Comparison of ENCODE assay signal across 17 cellular contexts in genomic region chr7:70657989-70658578, GRCh38.
DNase-seq lines count a peak whose midpoint lies in the region; ATAC-seq, FAIRE-seq and TF ChIP-seq lines count a peak whose summit lies in the region.
"Had no signal": no experiment of that assay in that cellular context is flagged by ENCODE, and none has a peak within 500 bp of the region (broad histone marks: within the 10 kb centered on the region; RNA-seq: fewer than 3 reads in every experiment).

No MANE protein-coding gene starts in this region.

- H3K27ac ChIP-seq in keratinocyte (ENCODE audit: control insufficient read depth, insufficient read depth, low read length) (no peak overlapping the region), gastrocnemius medialis (peak overlapping the region; percentile 67 to 80 (median 77))
- H3K27ac ChIP-seq: BLaER1, GM23248 had no signal

- H3K9me1 ChIP-seq in keratinocyte (ENCODE audit: control insufficient read depth, extremely low read depth, insufficient read depth, low read length) = no peaks in the 10 kb centered on the region

- H3K4me3 ChIP-seq in keratinocyte (ENCODE audit: control insufficient read depth in 2 of 3, extremely low read depth in 1 of 3, insufficient read depth in 2 of 3, low read depth in 1 of 3, low read length in 3 of 3) = no peak overlapping the region
- H3K4me3 ChIP-seq in gastrocnemius medialis = no peak overlapping the region
- H3K4me3 ChIP-seq: BLaER1, GM12878, GM23248 had no signal

- peak overlapping the region in 1 of 2 donors; percentile 89 for H3K27ac Mint-ChIP-seq in natural killer cell
- peak overlapping the region in 1 of 2 donors; percentile 61 for H3K27ac Mint-ChIP-seq in natural killer cell treated with Interleukin-12 subunit alpha and Interleukin-12 subunit beta and Interleukin-15 and Interleukin-18, amount 100 ng/mL, for 72 hours
- H3K27ac Mint-ChIP-seq: IgD-negative memory B cell had no signal

- no peak overlapping the region for H3K9ac ChIP-seq in keratinocyte (ENCODE audit: control insufficient read depth, extremely low read depth, insufficient read depth, low read length)
- H3K9ac ChIP-seq: BLaER1, GM23248 had no signal

- H3K27me3 ChIP-seq in keratinocyte (ENCODE audit: control insufficient read depth, extremely low read depth, insufficient read depth, low read length) (no peaks in the 10 kb centered on the region), gastrocnemius medialis (no peaks in the 10 kb centered on the region)
- H3K27me3 ChIP-seq: BLaER1 had no signal

- no peaks in the 10 kb centered on the region for H3K9me3 Mint-ChIP-seq in natural killer cell
- H3K9me3 Mint-ChIP-seq in natural killer cell treated with Interleukin-12 subunit alpha and Interleukin-12 subunit beta and Interleukin-15 and Interleukin-18, amount 100 ng/mL, for 72 hours = peaks cover 3% of the 10 kb centered on the region
- H3K9me3 Mint-ChIP-seq: IgD-negative memory B cell had no signal

- peak; percentile 13 for FAIRE-seq in keratinocyte (lab: Jason Lieb, UNC)
- FAIRE-seq: GM12878, GM18507, H54 had no signal

- peaks cover 32 to 37% of the 10 kb centered on the region in 2 donors for H3K4me1 Mint-ChIP-seq in natural killer cell
- peaks cover 25 to 28% of the 10 kb centered on the region in 2 donors for H3K4me1 Mint-ChIP-seq in natural killer cell treated with Interleukin-12 subunit alpha and Interleukin-12 subunit beta and Interleukin-15 and Interleukin-18, amount 100 ng/mL, for 72 hours (ENCODE audit: low read depth in 2 of 2)

- no peak for ATAC-seq in natural killer cell
- ATAC-seq in natural killer cell treated with Interleukin-12 subunit alpha and Interleukin-12 subunit beta and Interleukin-15 and Interleukin-18, amount 100 ng/mL, for 72 hours = no peak
- ATAC-seq in gastrocnemius medialis = peak; percentile 37 to 63
- no peak for ATAC-seq in HG02571 (IDR thresholded peaks at IDR 0.05; ENCODE audit: unreplicated experiment)
- ATAC-seq: GM12878 had no signal

- H3K4me1 ChIP-seq in keratinocyte (ENCODE audit: control insufficient read depth, extremely low read depth, insufficient read depth, low read length) = no peaks in the 10 kb centered on the region
- H3K4me1 ChIP-seq in gastrocnemius medialis = peaks cover 32 to 33% of the 10 kb centered on the region in 2 donors

- H4K20me1 ChIP-seq in keratinocyte (ENCODE audit: control insufficient read depth, extremely low read depth, insufficient read depth, low read length) = no peaks in the 10 kb centered on the region
- H4K20me1 ChIP-seq: BLaER1 had no signal

- H3K9me3 ChIP-seq in keratinocyte (ENCODE audit: control insufficient read depth, low read depth, low read length) (no peaks in the 10 kb centered on the region), gastrocnemius medialis (no peaks in the 10 kb centered on the region)
- H3K9me3 ChIP-seq: BLaER1 had no signal

- no peak overlapping the region for H2AFZ ChIP-seq in keratinocyte (ENCODE audit: control insufficient read depth, low read length)
- H2AFZ ChIP-seq: GM23248 had no signal

- in situ Hi-C loops in gastrocnemius medialis (cut with MboI; ENCODE audit: low sequenced_read_pairs in 4 of 4) = no loop called here

- TF ChIP-seq CTCF in natural killer cell (IDR thresholded peaks at IDR 0.05) = no peak
- TF ChIP-seq CTCF in keratinocyte (optimal IDR thresholded peaks at IDR 0.05 in 1 of 3, IDR thresholded peaks at IDR 0.05 in 1 of 3, conservative IDR thresholded peaks at IDR 0.05 in 1 of 3; ENCODE audit: extremely low read depth in 1 of 3, insufficient read depth in 2 of 3, low read length in 3 of 3) = no peak
- no peak for TF ChIP-seq CTCF in gastrocnemius medialis (IDR thresholded peaks at IDR 0.05 in 4 of 5, conservative IDR thresholded peaks at IDR 0.05 in 1 of 5)

- H3K36me3 Mint-ChIP-seq in natural killer cell = no peaks in the 10 kb centered on the region
- no peaks in the 10 kb centered on the region for H3K36me3 Mint-ChIP-seq in natural killer cell treated with Interleukin-12 subunit alpha and Interleukin-12 subunit beta and Interleukin-15 and Interleukin-18, amount 100 ng/mL, for 72 hours
- H3K36me3 Mint-ChIP-seq: IgD-negative memory B cell had no signal

- H3K79me2 ChIP-seq in keratinocyte (ENCODE audit: control insufficient read depth, insufficient read depth, low read length) = no peaks in the 10 kb centered on the region

- no peaks in the 10 kb centered on the region for H3K36me3 ChIP-seq in keratinocyte (ENCODE audit: control insufficient read depth in 2 of 2, extremely low read depth in 1 of 2, insufficient read depth in 2 of 2, low read length in 2 of 2)
- H3K36me3 ChIP-seq in gastrocnemius medialis = no peaks in the 10 kb centered on the region

- DNase-seq in natural killer cell (no peak), keratinocyte (ENCODE audit: low read depth, low spot score) (no peak), gastrocnemius medialis (peak in 1 of 2 donors; percentile 23), NCI-H1092 (lab: John Stamatoyannopoulos, UW) (no peak), NCI-H510A (lab: John Stamatoyannopoulos, UW) (no peak)
- no peak for DNase-seq in natural killer cell treated with Interleukin-12 subunit alpha and Interleukin-12 subunit beta and Interleukin-15 and Interleukin-18, amount 100 ng/mL, for 72 hours (ENCODE audit: low spot score)
- DNase-seq: 8988T, AML-193, Calu3, DMS 273 treated with DMSO at 0.1 percent for 48 hours, GM23248 had no signal

- dilution Hi-C loops in keratinocyte (cut with MboI; ENCODE audit: extremely low pct_ligation_motif_present, low sequenced_read_pairs) = no loop called here

- TF ChIP-seq POLR2A in gastrocnemius medialis (IDR thresholded peaks at IDR 0.05) = no peak

- peak overlapping the region; percentile 29 for H3K4me3 Mint-ChIP-seq in natural killer cell
- H3K4me3 Mint-ChIP-seq in natural killer cell treated with Interleukin-12 subunit alpha and Interleukin-12 subunit beta and Interleukin-15 and Interleukin-18, amount 100 ng/mL, for 72 hours = no peak overlapping the region
- H3K4me3 Mint-ChIP-seq: IgD-negative memory B cell had no signal

- H3K27me3 Mint-ChIP-seq in natural killer cell (ENCODE audit: low read depth in 2 of 2) = peaks cover 0 to 3% of the 10 kb centered on the region in 2 donors
- H3K27me3 Mint-ChIP-seq in natural killer cell treated with Interleukin-12 subunit alpha and Interleukin-12 subunit beta and Interleukin-15 and Interleukin-18, amount 100 ng/mL, for 72 hours = no peaks in the 10 kb centered on the region
- H3K27me3 Mint-ChIP-seq: IgD-negative memory B cell had no signal

- intact Hi-C loops in natural killer cell (cut with micrococcal nuclease) (no loop called here), gastrocnemius medialis (cut with DNase I; ENCODE audit: low total_unique reads) (loop anchor here (1.0 to 5.0 kb wide), 5 partner anchors 35 to 156 kb away; no protein-coding TSS in a partner anchor)

- no peak overlapping the region for H3K4me2 ChIP-seq in keratinocyte (ENCODE audit: control insufficient read depth, extremely low read depth, insufficient read depth, low read depth, low read length)
- H3K4me2 ChIP-seq: BLaER1 had no signal

Comparison
In these comparisons a context has a peak if more than half of its experiments do, and no peak if none do; other contexts are left out.
1. ATAC-seq: peak in gastrocnemius medialis (2 of 2); none in natural killer cell (0 of 3), natural killer cell treated with Interleukin-12 subunit alpha and Interleukin-12 subunit beta and Interleukin-15 and Interleukin-18, amount 100 ng/mL, for 72 hours (0 of 2) and HG02571 (single experiment).